Comparison of ENCODE assay signal across 1 cellular context in genomic region chr11:118265954-118266353, GRCh38.
TF ChIP-seq lines count a peak whose summit lies in the region.

No MANE protein-coding gene starts in this region.

TF ChIP-seq in HepG2, 621 proteins besides CTCF, POLR2A, EP300 and RAD21:
- TF ChIP-seq NFE2L1 (CRISPR knock-in tag; IDR thresholded peaks at IDR 0.05; ENCODE audit: borderline replicate concordance), result no peak
- no peak for TF ChIP-seq KDM6A (CRISPR knock-in tag; IDR thresholded peaks at IDR 0.05; ENCODE audit: low read depth)
- TF ChIP-seq ZFAT (CRISPR knock-in tag; conservative IDR thresholded peaks at IDR 0.05), result no peak
- no peak for TF ChIP-seq MZF1 (CRISPR knock-in tag; IDR thresholded peaks at IDR 0.05; ENCODE audit: borderline replicate concordance)
- TF ChIP-seq ZC3H13 (CRISPR knock-in tag; IDR thresholded peaks at IDR 0.05), result no peak
- no peak for TF ChIP-seq ZFX (CRISPR knock-in tag; IDR thresholded peaks at IDR 0.05; ENCODE audit: low read depth)
TF ChIP-seq in HepG2: peak in this region for 0.
